ENCODE assay signal across 1 cellular context in the genomic region with DNA sequence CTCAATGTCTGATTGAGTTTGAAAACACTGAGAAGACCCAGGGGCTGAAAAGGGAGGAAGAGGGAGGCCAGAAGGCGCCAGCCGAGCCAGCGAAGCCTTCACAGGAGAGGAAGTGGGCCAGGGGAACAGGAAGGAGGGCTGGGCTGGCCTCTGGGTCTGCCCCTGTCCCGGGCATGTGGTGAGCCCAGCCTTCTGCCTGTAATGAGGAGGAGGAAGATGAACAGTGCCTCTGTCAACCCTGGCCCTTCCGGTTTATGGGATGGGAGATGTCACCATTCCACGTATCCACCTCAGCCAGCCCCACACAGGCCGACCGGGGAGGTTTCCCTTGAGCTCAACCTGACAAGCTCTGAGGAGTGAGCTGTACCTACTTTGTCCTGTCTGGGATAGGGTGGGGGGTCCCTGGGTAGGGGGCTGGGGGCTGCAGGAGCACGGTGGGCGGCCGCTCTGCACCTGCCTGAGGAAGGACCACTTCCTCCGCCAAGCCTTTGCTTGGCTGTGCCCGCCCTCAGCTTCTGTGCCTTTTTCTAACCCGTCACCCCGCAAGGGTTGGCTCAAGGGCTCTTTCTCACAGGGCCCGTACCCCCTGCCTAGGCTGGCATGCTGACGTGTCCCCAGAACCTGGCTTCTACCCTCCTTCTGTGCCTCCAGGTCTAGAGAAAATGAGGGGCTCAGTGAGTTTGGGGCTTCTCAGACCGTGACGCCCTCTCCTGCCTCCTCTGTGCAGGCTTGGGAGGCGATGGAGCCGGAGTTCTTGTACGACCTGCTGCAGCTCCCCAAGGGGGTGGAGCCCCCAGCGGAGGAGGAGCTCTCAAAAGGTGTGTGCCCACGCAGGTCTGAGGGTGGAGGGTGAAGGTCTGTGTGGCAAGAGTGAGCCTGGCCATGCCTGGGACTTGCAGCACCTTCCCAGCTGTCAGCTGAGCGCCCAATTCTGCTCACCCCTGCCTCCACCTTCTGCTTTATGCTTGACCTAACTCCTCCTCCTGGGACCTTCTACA.
TF ChIP-seq lines count a peak whose summit lies in the region.

No MANE protein-coding gene starts in this region.

TF ChIP-seq in HEK293, 187 proteins besides CTCF, POLR2A, EP300 and RAD21 (continued from another document):
- TF ChIP-seq, protein P1, sequence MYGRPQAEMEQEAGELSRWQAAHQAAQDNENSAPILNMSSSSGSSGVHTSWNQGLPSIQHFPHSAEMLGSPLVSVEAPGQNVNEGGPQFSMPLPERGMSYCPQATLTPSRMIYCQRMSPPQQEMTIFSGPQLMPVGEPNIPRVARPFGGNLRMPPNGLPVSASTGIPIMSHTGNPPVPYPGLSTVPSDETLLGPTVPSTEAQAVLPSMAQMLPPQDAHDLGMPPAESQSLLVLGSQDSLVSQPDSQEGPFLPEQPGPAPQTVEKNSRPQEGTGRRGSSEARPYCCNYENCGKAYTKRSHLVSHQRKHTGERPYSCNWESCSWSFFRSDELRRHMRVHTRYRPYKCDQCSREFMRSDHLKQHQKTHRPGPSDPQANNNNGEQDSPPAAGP (tag by site-specific recombination; IDR thresholded peaks at IDR 0.05), result no peak
- no peak for TF ChIP-seq ZNF16 (tag by site-specific recombination; IDR thresholded peaks at IDR 0.05; ENCODE audit: low read depth)
- TF ChIP-seq ZNF362 (tag by site-specific recombination; IDR thresholded peaks at IDR 0.05), result no peak
- peak; percentile 23; the same call in 1 of the 2 replicates for TF ChIP-seq EGR2 (tag by site-specific recombination; IDR thresholded peaks at IDR 0.05; ENCODE audit: low read depth)
